16 cellular contexts compared by ENCODE assay signal in the genomic region with DNA sequence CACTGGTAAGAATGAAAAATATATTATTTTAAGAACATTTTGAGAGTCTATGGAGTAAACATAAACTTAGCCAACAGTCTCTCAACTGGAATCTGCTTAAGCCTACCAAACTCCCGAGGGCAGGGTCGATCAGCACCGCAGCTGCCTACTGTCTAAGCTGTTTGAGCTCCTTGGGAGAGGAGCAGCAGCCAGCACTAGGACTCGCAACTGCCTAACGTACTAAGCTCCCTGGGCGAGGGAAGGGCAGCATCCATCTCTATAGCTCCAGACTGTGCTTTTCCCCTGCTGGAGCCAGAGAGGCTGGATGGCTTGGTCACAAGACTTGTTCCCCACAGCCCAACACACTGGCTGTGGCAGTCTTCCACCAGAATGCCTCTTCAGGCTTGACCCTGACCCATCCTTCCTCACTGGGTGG.
"Had no signal": no experiment of that assay in that cellular context is flagged by ENCODE, and none has a peak within 500 bp of the region (broad histone marks: within the 10 kb centered on the region; RNA-seq: fewer than 3 reads in every experiment).

No MANE protein-coding gene starts in this region.

- H3K9me3 ChIP-seq: adrenal gland, transverse colon had no signal

- H3K4me1 ChIP-seq: adrenal gland, heart right ventricle, transverse colon had no signal

- H3K4me1 Mint-ChIP-seq: endodermal cell had no signal

- H3K4me3 Mint-ChIP-seq: endodermal cell; natural killer cell treated with Interleukin-12 subunit alpha and Interleukin-12 subunit beta and Interleukin-15 and Interleukin-18, amount 100 ng/mL, for 72 hours had no signal

- H3K27ac ChIP-seq: epithelial cell of prostate, heart right ventricle, transverse colon had no signal

- H3K36me3 ChIP-seq: adrenal gland, heart right ventricle, transverse colon had no signal

- H3K27me3 ChIP-seq: adrenal gland, heart right ventricle, transverse colon had no signal

- H3K27ac Mint-ChIP-seq: endodermal cell; natural killer cell treated with Interleukin-12 subunit alpha and Interleukin-12 subunit beta and Interleukin-15 and Interleukin-18, amount 100 ng/mL, for 72 hours had no signal

- DNase-seq: activated CD4-positive, alpha-beta T cell treated with anti-CD3 and anti-CD28 coated beads, Interleukin-2, amount 50 U/mL, for 1 hour; activated CD8-positive, alpha-beta memory T cell treated with anti-CD3 and anti-CD28 coated beads, Interleukin-2, amount 50 U/mL, for 4 hours; activated effector memory CD4-positive, alpha-beta T cell treated with Interleukin-2 at 50 U/mL for 16 hours; activated naive CD4-positive, alpha-beta T cell treated with anti-CD3 and anti-CD28 coated beads, Interleukin-2, amount 50 U/mL, for 16 hours; activated T-cell treated with anti-CD3 and anti-CD28 coated beads, Interleukin-2, amount 50 U/mL, for 48 hours; caudate nucleus; endodermal cell; heart right ventricle; stimulated activated CD4-positive, alpha-beta T cell treated with anti-CD3 and anti-CD28 coated beads, Interleukin-2, amount 100 ng/mL, for 24 hours; stimulated activated naive CD8-positive, alpha-beta T cell treated with anti-CD3 and anti-CD28 coated beads, Interleukin-15, Interleukin-2, amounts not matched to agents 100 U/mL and 50 U/mL, for 24 hours; T-helper 1 cell; T-helper 9 cell; transverse colon had no signal

- ATAC-seq: heart right ventricle; natural killer cell treated with Interleukin-12 subunit alpha and Interleukin-12 subunit beta and Interleukin-15 and Interleukin-18, amount 100 ng/mL, for 72 hours; stimulated activated naive CD8-positive, alpha-beta T cell treated with anti-CD3 and anti-CD28 coated beads, Interleukin-15, Interleukin-2, amounts not matched to agents 100 U/mL and 50 U/mL, for 24 hours had no signal

- H3K9me3 Mint-ChIP-seq: natural killer cell treated with Interleukin-12 subunit alpha and Interleukin-12 subunit beta and Interleukin-15 and Interleukin-18, amount 100 ng/mL, for 72 hours had no signal

- H3K4me3 ChIP-seq: adrenal gland, heart right ventricle, transverse colon had no signal
